29 cellular contexts compared by ENCODE assay signal in the genomic region with DNA sequence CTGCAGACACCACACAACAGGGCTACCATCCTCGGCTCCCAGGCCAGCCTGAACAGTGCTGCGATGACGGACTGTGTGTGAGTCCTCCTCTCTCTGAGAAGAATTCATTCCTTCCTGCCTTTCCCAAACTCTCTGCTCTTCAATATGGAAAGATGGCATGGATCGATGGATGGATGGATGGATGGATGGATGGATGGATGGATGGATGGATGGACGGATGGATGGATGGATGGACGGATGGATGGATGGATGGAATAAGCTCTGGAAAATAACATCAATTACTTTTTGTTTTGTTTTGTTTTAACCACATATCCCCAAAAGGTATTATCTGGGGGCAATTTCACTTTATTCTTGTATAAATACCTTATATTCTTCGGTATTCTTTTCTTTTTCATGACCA.
DNase-seq lines count a peak whose midpoint lies in the region; ATAC-seq, FAIRE-seq and TF ChIP-seq lines count a peak whose summit lies in the region.
"Had no signal": no experiment of that assay in that cellular context is flagged by ENCODE, and none has a peak within 500 bp of the region (broad histone marks: within the 10 kb centered on the region; RNA-seq: fewer than 3 reads in every experiment).

No MANE protein-coding gene starts in this region.

- no peak for DNase-seq in K562 (ENCODE audit: extremely low read depth in 1 of 4, low spot score in 3 of 4)
- no peak for DNase-seq in H1 (ENCODE audit: low read depth in 1 of 2, low spot score in 2 of 2)
- no peak for DNase-seq in neural progenitor cell (ENCODE audit: low spot score)
- no peak for DNase-seq in trophoblast cell
- no peak for DNase-seq in ureter (ENCODE audit: low spot score)
- no peak for DNase-seq in stimulated activated naive CD8-positive, alpha-beta T cell treated with anti-CD3 and anti-CD28 coated beads, Interleukin-15, amount 100 ng/mL, for 72 hours
- no peak for DNase-seq in transverse colon
- DNase-seq: 8988T; ACHN; BE2C; C1 segment of cervical spinal cord; CD4-positive, alpha-beta memory T cell; CD4-positive, CD25-positive, alpha-beta regulatory T cell; CD8-positive, alpha-beta memory T cell; COR-L47; DMS 273 treated with DMSO at 0.1 percent for 48 hours; DMS153; DMS53; DMS79; DND-41; EL; GDM1 had no signal

- TF ChIP-seq RAD21 in K562 (CRISPR knock-in tag; conservative IDR thresholded peaks at IDR 0.05 in 1 of 2, IDR thresholded peaks at IDR 0.05 in 1 of 2) (no peak), H1 (IDR thresholded peaks at IDR 0.05 in 1 of 2, conservative IDR thresholded peaks at IDR 0.05 in 1 of 2; ENCODE audit: low read depth in 2 of 2, low read length in 2 of 2) (no peak)

- H2BK5ac ChIP-seq in H1 (ENCODE audit: low read depth, low read length) = peak overlapping the region; percentile 48; the same call in 1 of the 2 replicates
- no peak overlapping the region for H2BK5ac ChIP-seq in trophoblast cell (ENCODE audit: low read depth, low read length, poor library complexity)

- H3K4me1 Mint-ChIP-seq in neural progenitor cell = peaks cover 12% of the 10 kb centered on the region
- H3K4me1 Mint-ChIP-seq in stimulated activated naive CD8-positive, alpha-beta T cell treated with anti-CD3 and anti-CD28 coated beads, Interleukin-15, amount 100 ng/mL, for 72 hours = no peaks in the 10 kb centered on the region
- H3K4me1 Mint-ChIP-seq: CD4-positive, alpha-beta memory T cell; CD4-positive, CD25-positive, alpha-beta regulatory T cell; CD8-positive, alpha-beta memory T cell had no signal

- TF ChIP-seq POLR2A in K562 (conservative IDR thresholded peaks at IDR 0.05) (no peak), H1 (IDR thresholded peaks at IDR 0.05; ENCODE audit: control extremely low read depth in 1 of 2, low read depth in 2 of 2, low read length in 2 of 2) (no peak), transverse colon (IDR thresholded peaks at IDR 0.05) (no peak), gastroesophageal sphincter (IDR thresholded peaks at IDR 0.05) (no peak)

- H3K27ac ChIP-seq in K562 (ENCODE audit: extremely low read depth, low read depth, low read length) (no peak overlapping the region), H1 (ENCODE audit: low read depth, low read length) (no peak overlapping the region), neural progenitor cell (no peak overlapping the region), trophoblast cell (ENCODE audit: low read depth, low read length) (no peak overlapping the region), transverse colon (no peak overlapping the region), gastroesophageal sphincter (no peak overlapping the region)
- H3K27ac ChIP-seq: BLaER1 had no signal

- no peak overlapping the region for H4K91ac ChIP-seq in H1 (replicated peaks; ENCODE audit: insufficient read length, low read length)
- no peak overlapping the region for H4K91ac ChIP-seq in trophoblast cell (ENCODE audit: low read depth, low read length)

- peaks cover 0 to 7% of the 10 kb centered on the region in 2 experiments; a peak in 4 of 5 replicates for H3K4me1 ChIP-seq in K562 (replicated peaks in 1 of 2; ENCODE audit: control insufficient read depth in 2 of 2, insufficient read depth in 2 of 2, low read length in 2 of 2)
- H3K4me1 ChIP-seq in H1 (replicated peaks in 1 of 4; ENCODE audit: control insufficient read depth in 3 of 4, insufficient read depth in 4 of 4, low read length in 3 of 4) = peaks cover 0 to 3% (median 0%) of the 10 kb centered on the region in 4 experiments; a peak in 1 of 7 replicates
- peaks cover under 1% of the 10 kb centered on the region for H3K4me1 ChIP-seq in neural progenitor cell
- H3K4me1 ChIP-seq in trophoblast cell (ENCODE audit: control insufficient read depth in 1 of 2, insufficient read depth in 2 of 2, low read length in 2 of 2) = peaks cover 0 to 3% of the 10 kb centered on the region in 2 experiments
- H3K4me1 ChIP-seq in transverse colon = no peaks in the 10 kb centered on the region
- no peaks in the 10 kb centered on the region for H3K4me1 ChIP-seq in gastroesophageal sphincter
- H3K4me1 ChIP-seq: BLaER1 had no signal

- H3K23me2 ChIP-seq in H1 (ENCODE audit: low read depth, low read length) = peaks cover 2% of the 10 kb centered on the region; the same call in 1 of the 2 replicates

- peaks cover 46% of the 10 kb centered on the region for H3K9me3 Mint-ChIP-seq in neural progenitor cell
- no peaks in the 10 kb centered on the region for H3K9me3 Mint-ChIP-seq in stimulated activated naive CD8-positive, alpha-beta T cell treated with anti-CD3 and anti-CD28 coated beads, Interleukin-15, amount 100 ng/mL, for 72 hours

- TF ChIP-seq EP300 in K562 (IDR thresholded peaks at IDR 0.05; ENCODE audit: low read length) (no peak), H1 (IDR thresholded peaks at IDR 0.05; ENCODE audit: borderline replicate concordance in 1 of 2, low read depth in 2 of 2, low read length in 2 of 2) (no peak), transverse colon (IDR thresholded peaks at IDR 0.05; ENCODE audit: low read depth) (no peak), gastroesophageal sphincter (IDR thresholded peaks at IDR 0.05) (no peak)

- no peaks in the 10 kb centered on the region for H3K36me3 ChIP-seq in K562 (ENCODE audit: control insufficient read depth, insufficient read depth, low read length)
- peaks cover 0 to 7% (median 0%) of the 10 kb centered on the region in 4 experiments; a peak in 1 of 8 replicates for H3K36me3 ChIP-seq in H1 (ENCODE audit: control insufficient read depth in 2 of 4, insufficient read depth in 4 of 4, low read length in 3 of 4)
- H3K36me3 ChIP-seq in neural progenitor cell = no peaks in the 10 kb centered on the region
- H3K36me3 ChIP-seq in trophoblast cell (ENCODE audit: control insufficient read depth in 1 of 2, insufficient read depth in 2 of 2, low read length in 2 of 2) = no peaks in the 10 kb centered on the region
- no peaks in the 10 kb centered on the region for H3K36me3 ChIP-seq in transverse colon
- no peaks in the 10 kb centered on the region for H3K36me3 ChIP-seq in gastroesophageal sphincter
- H3K36me3 ChIP-seq: BE2C, BLaER1 had no signal

- H2BK20ac ChIP-seq in H1 (ENCODE audit: low read length) = peak overlapping the region; percentile 63; the same call in 1 of the 2 replicates

- intact Hi-C loops in K562 (cut with micrococcal nuclease) = no loop called here
- intact Hi-C loops in transverse colon (cut with DNase I; ENCODE audit: low total_unique reads) = no loop called here

- H3F3A ChIP-seq in neural progenitor cell (ENCODE audit: low read depth) = peaks cover 10% of the 10 kb centered on the region

- no peaks in the 10 kb centered on the region for H3K9me1 ChIP-seq in K562 (ENCODE audit: control insufficient read depth, insufficient read depth, low read length)

- H3K9me3 ChIP-seq in K562 (replicated peaks; ENCODE audit: control insufficient read depth, insufficient read depth, low read depth, low read length) (peaks cover 9% of the 10 kb centered on the region), H1 (ENCODE audit: insufficient read depth in 2 of 2, low read depth in 1 of 2, low read length in 1 of 2) (0 out of 4 replicates have a peak, but pooled peaks cover 0 to 1% of the 10 kb centered on the region in 2 experiments), neural progenitor cell (ENCODE audit: low read depth) (no peaks in the 10 kb centered on the region), trophoblast cell (ENCODE audit: insufficient read depth, low read depth, low read length) (no peaks in the 10 kb centered on the region), transverse colon (no peaks in the 10 kb centered on the region), gastroesophageal sphincter (peaks cover 0 to 3% (median 0%) of the 10 kb centered on the region in 3 donors)
- H3K9me3 ChIP-seq: BE2C had no signal

- H2AK5ac ChIP-seq in H1 (ENCODE audit: low read depth, low read length) (0 out of 2 replicates have a peak overlapping the region, but pooled peaks have one; percentile 48), trophoblast cell (ENCODE audit: low read length) (no peak overlapping the region)

- H4K8ac ChIP-seq in H1 (ENCODE audit: extremely low read depth, insufficient read depth, low read length) = no peak overlapping the region
- no peak overlapping the region for H4K8ac ChIP-seq in trophoblast cell (ENCODE audit: low read depth, low read length)

- H2BK120ac ChIP-seq in H1 (replicated peaks; ENCODE audit: low read depth, low read length) (no peak overlapping the region), trophoblast cell (ENCODE audit: insufficient read depth, low read length, poor library complexity) (no peak overlapping the region)

- in situ Hi-C loops in K562 (cut with MboI) = no loop called here
- in situ Hi-C loops in transverse colon (cut with MboI; ENCODE audit: low pct_ligation_motif_present in 1 of 4, low pct_unique_long_range_greater_than_20kb in 1 of 4, low sequenced_read_pairs in 3 of 4) = no loop called here

- H3K4me3 ChIP-seq in K562 = no peak overlapping the region
- no peak overlapping the region for H3K4me3 ChIP-seq in H1 (ENCODE audit: extremely low read depth in 1 of 4, insufficient read depth in 2 of 4, low read depth in 3 of 4, low read length in 4 of 4)
- no peak overlapping the region for H3K4me3 ChIP-seq in neural progenitor cell
- no peak overlapping the region for H3K4me3 ChIP-seq in trophoblast cell (ENCODE audit: low read depth, low read length)
- H3K4me3 ChIP-seq in transverse colon = no peak overlapping the region
- H3K4me3 ChIP-seq in gastroesophageal sphincter = no peak overlapping the region
- H3K4me3 ChIP-seq: BLaER1, GM12878 had no signal

- no peak overlapping the region for H3K9ac ChIP-seq in K562 (ENCODE audit: insufficient read depth in 1 of 2, low read depth in 2 of 2, low read length in 2 of 2)
- H3K9ac ChIP-seq in H1 (replicated peaks in 1 of 4; ENCODE audit: extremely low read depth in 1 of 4, low read depth in 3 of 4, low read length in 3 of 4) = no peak overlapping the region
- no peak overlapping the region for H3K9ac ChIP-seq in neural progenitor cell
- H3K9ac ChIP-seq in trophoblast cell (ENCODE audit: low read length) = no peak overlapping the region
- H3K9ac ChIP-seq: BLaER1 had no signal

- POLR2A ChIA-PET in K562 (lab: Yijun Ruan, JAX) (no interaction called here), H1 (lab: Charles Lee; ENCODE audit: partially characterized antibody) (no interaction called here)

- CTCF ChIA-PET in K562 (lab: Yijun Ruan, JAX; ENCODE audit: low intra/inter-chr PET ratio) (no interaction called here), H1 (lab: Charles Lee; ENCODE audit: partially characterized antibody) (interaction anchor here (0.6 kb wide), 1 partner anchor 408 kb away, joined by 3 read pairs; no protein-coding TSS in a partner anchor)

- H3K56ac ChIP-seq in H1 (replicated peaks; ENCODE audit: insufficient read length, low read depth, low read length) = no peak overlapping the region

- no peaks in the 10 kb centered on the region for H4K20me1 ChIP-seq in K562 (replicated peaks; ENCODE audit: control insufficient read depth, insufficient read depth, low read length)
- H4K20me1 ChIP-seq in H1 (replicated peaks in 1 of 2; ENCODE audit: control insufficient read depth in 1 of 2, insufficient read depth in 2 of 2, low read length in 2 of 2) = no peaks in the 10 kb centered on the region
- no peaks in the 10 kb centered on the region for H4K20me1 ChIP-seq in neural progenitor cell (ENCODE audit: low read depth)
- H4K20me1 ChIP-seq: BLaER1 had no signal

- 4% methylated on average over 7 of the region's 7 CpGs for WGBS in K562 (ENCODE audit: insufficient coverage, low coverage, missing lambda C conversion rate)
- 90% methylated on average over 7 of the region's 7 CpGs; no CpG with 5 or more reads in 1 of the 2 experiments for WGBS in H1 (ENCODE audit: extremely low coverage in 1 of 2, insufficient coverage in 1 of 2, insufficient read length in 1 of 2, insufficient replicate concordance in 2 of 2, low coverage in 1 of 2, low lambda C conversion rate in 2 of 2, missing lambda C conversion rate in 1 of 2), 2 experiments
- WGBS in trophoblast cell (ENCODE audit: extremely low coverage, insufficient coverage, insufficient read length) = no CpG with 5 or more reads among the region's 7 CpGs
- 72 to 88% methylated on average over 5 to 7 of the region's 7 CpGs for WGBS in transverse colon (ENCODE audit: low coverage in 1 of 2), 2 donors
- WGBS in gastroesophageal sphincter (ENCODE audit: low coverage in 1 of 2), 2 donors = 77 to 87% methylated on average over 5 to 6 of the region's 7 CpGs

- BruUV-seq in K562 (replicated peaks; lab: Mats Ljungman, UMichigan) = no TSS peak

- no peaks in the 10 kb centered on the region for H3K27me3 Mint-ChIP-seq in neural progenitor cell (ENCODE audit: insufficient read depth, low read depth)
- no peaks in the 10 kb centered on the region for H3K27me3 Mint-ChIP-seq in stimulated activated naive CD8-positive, alpha-beta T cell treated with anti-CD3 and anti-CD28 coated beads, Interleukin-15, amount 100 ng/mL, for 72 hours
- H3K27me3 Mint-ChIP-seq: CD4-positive, CD25-positive, alpha-beta regulatory T cell had no signal

- H3K18ac ChIP-seq in H1 (ENCODE audit: extremely low read depth, low read length) (no peak overlapping the region), trophoblast cell (ENCODE audit: low read length) (no peak overlapping the region)

- peak overlapping the region; percentile 14 for H3K27ac Mint-ChIP-seq in neural progenitor cell
- no peak overlapping the region for H3K27ac Mint-ChIP-seq in stimulated activated naive CD8-positive, alpha-beta T cell treated with anti-CD3 and anti-CD28 coated beads, Interleukin-15, amount 100 ng/mL, for 72 hours
- H3K27ac Mint-ChIP-seq: CD4-positive, alpha-beta memory T cell; CD4-positive, CD25-positive, alpha-beta regulatory T cell; CD8-positive, alpha-beta memory T cell had no signal

- H3K23ac ChIP-seq in H1 (ENCODE audit: insufficient read length) (no peak overlapping the region), trophoblast cell (ENCODE audit: low read length) (no peak overlapping the region)

- no peak for FAIRE-seq in K562 (lab: Jason Lieb, UNC)
- FAIRE-seq in H1 (lab: Jason Lieb, UNC) = no peak
- FAIRE-seq: A204.1, GM12878, GM12892, GM18507 had no signal

- H4K5ac ChIP-seq in H1 (ENCODE audit: insufficient read length, low read depth, low read length) = no peak overlapping the region

- no peaks in the 10 kb centered on the region for H3K79me2 ChIP-seq in K562 (ENCODE audit: control insufficient read depth, insufficient read depth, low read length)
- no peaks in the 10 kb centered on the region for H3K79me2 ChIP-seq in H1 (ENCODE audit: control insufficient read depth in 1 of 2, insufficient read depth in 2 of 2, low read length in 2 of 2)
- no peaks in the 10 kb centered on the region for H3K79me2 ChIP-seq in neural progenitor cell (ENCODE audit: low read depth)
- H3K79me2 ChIP-seq in trophoblast cell (ENCODE audit: control insufficient read depth, insufficient read depth, low read length, poor library complexity) = no peaks in the 10 kb centered on the region

- peak overlapping the region; percentile 50; the same call in 1 of the 2 replicates for H2BK15ac ChIP-seq in H1 (ENCODE audit: low read length)

- no peak overlapping the region for H3K4me3 Mint-ChIP-seq in neural progenitor cell
- no peak overlapping the region for H3K4me3 Mint-ChIP-seq in stimulated activated naive CD8-positive, alpha-beta T cell treated with anti-CD3 and anti-CD28 coated beads, Interleukin-15, amount 100 ng/mL, for 72 hours
- H3K4me3 Mint-ChIP-seq: CD14-positive monocyte; CD4-positive, alpha-beta memory T cell; CD4-positive, CD25-positive, alpha-beta regulatory T cell; CD8-positive, alpha-beta memory T cell had no signal

- no peak overlapping the region for H2AFZ ChIP-seq in K562 (ENCODE audit: low read depth, low read length)
- no peak overlapping the region; the same call in 1 of the 2 replicates for H2AFZ ChIP-seq in H1 (ENCODE audit: low read length)
- H2AFZ ChIP-seq in neural progenitor cell (replicated peaks) = no peak overlapping the region
- no peak overlapping the region for H2AFZ ChIP-seq in trophoblast cell (ENCODE audit: insufficient read depth, low read length, poor library complexity)

- H3K4me2 ChIP-seq in K562 (ENCODE audit: insufficient read depth, low read length) (no peak overlapping the region), H1 (ENCODE audit: insufficient read depth in 1 of 2, low read depth in 2 of 2, low read length in 2 of 2) (no peak overlapping the region), neural progenitor cell (no peak overlapping the region), trophoblast cell (ENCODE audit: low read length) (no peak overlapping the region)
- H3K4me2 ChIP-seq: BLaER1 had no signal

- H2BK12ac ChIP-seq in H1 (ENCODE audit: low read depth, low read length) = peak overlapping the region; percentile 86; the same call in 1 of the 2 replicates
- H2BK12ac ChIP-seq in trophoblast cell (ENCODE audit: low read length) = peak overlapping the region; percentile 10

- ATAC-seq in K562 (no peak), gastroesophageal sphincter (no peak)
- no peak for ATAC-seq in stimulated activated naive CD8-positive, alpha-beta T cell treated with anti-CD3 and anti-CD28 coated beads, Interleukin-15, amount 100 ng/mL, for 72 hours
- ATAC-seq: GM12878 had no signal

- H3K14ac ChIP-seq in H1 (ENCODE audit: insufficient read length) (no peak overlapping the region), trophoblast cell (ENCODE audit: low read length) (no peak overlapping the region)

- H3K36me3 Mint-ChIP-seq in neural progenitor cell = peaks cover 17% of the 10 kb centered on the region
- H3K36me3 Mint-ChIP-seq: CD14-positive monocyte; CD4-positive, alpha-beta memory T cell; CD4-positive, CD25-positive, alpha-beta regulatory T cell; CD8-positive, alpha-beta memory T cell had no signal

- H3K79me1 ChIP-seq in H1 (ENCODE audit: low read depth, low read length) (no peaks in the 10 kb centered on the region), trophoblast cell (ENCODE audit: low read length) (peaks cover 3% of the 10 kb centered on the region)

- TF ChIP-seq CTCF in K562 (IDR thresholded peaks at IDR 0.05 in 2 of 3, conservative IDR thresholded peaks at IDR 0.05 in 1 of 3; ENCODE audit: insufficient read depth in 2 of 3, low read depth in 1 of 3, low read length in 3 of 3) (no peak), H1 (IDR thresholded peaks at IDR 0.05; ENCODE audit: control extremely low read depth in 1 of 3, insufficient read depth in 1 of 3, low read depth in 1 of 3, low read length in 3 of 3) (no peak), neural progenitor cell (IDR thresholded peaks at IDR 0.05) (no peak), transverse colon (IDR thresholded peaks at IDR 0.05) (no peak), gastroesophageal sphincter (IDR thresholded peaks at IDR 0.05) (no peak)

- no peak overlapping the region for H4K12ac ChIP-seq in trophoblast cell (ENCODE audit: low read depth, low read length)

- no peak overlapping the region for H3K4ac ChIP-seq in H1 (replicated peaks; ENCODE audit: insufficient read length, low read depth, low read length)
- no peak overlapping the region for H3K4ac ChIP-seq in trophoblast cell (ENCODE audit: low read depth, low read length)

- H3K27me3 ChIP-seq in K562 (ENCODE audit: control insufficient read depth in 2 of 2, insufficient read depth in 2 of 2, low read length in 2 of 2) = peaks cover 3 to 8% of the 10 kb centered on the region in 2 experiments; a peak in 3 of 5 replicates
- no peaks in the 10 kb centered on the region for H3K27me3 ChIP-seq in H1 (replicated peaks in 1 of 4; ENCODE audit: control insufficient read depth in 3 of 4, extremely low read depth in 1 of 4, insufficient read depth in 3 of 4, low read length in 3 of 4)
- H3K27me3 ChIP-seq in neural progenitor cell = no peaks in the 10 kb centered on the region
- H3K27me3 ChIP-seq in trophoblast cell (ENCODE audit: insufficient read depth, low read length) = no peaks in the 10 kb centered on the region
- no peaks in the 10 kb centered on the region for H3K27me3 ChIP-seq in transverse colon
- no peaks in the 10 kb centered on the region for H3K27me3 ChIP-seq in gastroesophageal sphincter
- H3K27me3 ChIP-seq: BE2C, BLaER1 had no signal
